ENCODE assay signal across 1 cellular context in genomic region chr13:98307392-98307743, GRCh38.
TF ChIP-seq lines count a peak whose summit lies in the region.

No MANE protein-coding gene starts in this region.

TF ChIP-seq in GM23338, 12 proteins besides CTCF, POLR2A, EP300 and RAD21 (continued from another document):
- TF ChIP-seq REST (IDR thresholded peaks at IDR 0.05; ENCODE audit: unreplicated experiment) = no peak
